Comparison of ENCODE assay signal across 19 cellular contexts in genomic region chr12:65539062-65539461, GRCh38.
"Had no signal": no experiment of that assay in that cellular context is flagged by ENCODE, and none has a peak within 500 bp of the region (broad histone marks: within the 10 kb centered on the region; RNA-seq: fewer than 3 reads in every experiment).

No MANE protein-coding gene starts in this region.

- H3K4me3 ChIP-seq: colonic mucosa, esophagus squamous epithelium, gastroesophageal sphincter, left ventricle myocardium inferior, sigmoid colon, skin epidermis, stomach, thoracic aorta, transverse colon had no signal

- H3K9me3 ChIP-seq: colonic mucosa had no signal

- DNase-seq: colonic mucosa; dermis blood vessel endothelial cell; esophagus squamous epithelium; foreskin fibroblast; glutamatergic neuron; left ventricle myocardium inferior; naive thymus-derived CD4-positive, alpha-beta T cell; nephron progenitor cell; sigmoid colon; stimulated activated CD4-positive, alpha-beta T cell treated with anti-CD3 and anti-CD28 coated beads, Interleukin-2, amount 100 ng/mL, for 24 hours; stimulated activated CD4-positive, alpha-beta T cell treated with anti-CD3 and anti-CD28 coated beads, Interleukin-4, amount 100 ng/mL, for 4 hours; stimulated activated naive B cell treated with anti-CD40 and anti-IgM and Interleukin-4, amounts not matched to agents 10 μg/mL and 1 μg/mL and 100 μg/mL, for 72 hours; stomach; substantia nigra; transverse colon had no signal

- ATAC-seq: gastroesophageal sphincter; naive thymus-derived CD4-positive, alpha-beta T cell; stimulated activated naive B cell treated with anti-CD40 and anti-IgM and Interleukin-4, amounts not matched to agents 10 μg/mL and 1 μg/mL and 100 μg/mL, for 72 hours had no signal

- H2AFZ ChIP-seq: parathyroid adenoma had no signal

- H3K27ac ChIP-seq: colonic mucosa, esophagus squamous epithelium, gastroesophageal sphincter, left ventricle myocardium inferior, parathyroid adenoma, sigmoid colon, skin epidermis, stomach, transverse colon had no signal

- H3K36me3 ChIP-seq: colonic mucosa, esophagus squamous epithelium, gastroesophageal sphincter, left ventricle myocardium inferior, sigmoid colon, stomach, thoracic aorta, transverse colon had no signal

- H3K27me3 ChIP-seq: colonic mucosa, esophagus squamous epithelium, gastroesophageal sphincter, sigmoid colon, stomach, transverse colon had no signal

- H3K79me2 ChIP-seq: parathyroid adenoma had no signal

- H3K4me1 ChIP-seq: colonic mucosa, left ventricle myocardium inferior, parathyroid adenoma, stomach, transverse colon had no signal

- H3K9ac ChIP-seq: parathyroid adenoma had no signal
